In genomic region chr17:44788139-44788538, GRCh38 we compare ENCODE assay signal across 21 cellular contexts. TPM values are rescaled to one million over a fixed set of nuclear protein-coding genes. Genes with fewer than 3 reads are reported as not detected.
"Had no signal": no experiment of that assay in that cellular context is flagged by ENCODE, and none has a peak within 500 bp of the region (broad histone marks: within the 10 kb centered on the region; RNA-seq: fewer than 3 reads in every experiment).

No MANE protein-coding gene starts in this region.

- DNase-seq: activated CD4-positive, alpha-beta memory T cell treated with anti-CD3 and anti-CD28 coated beads for 36 hours; activated naive CD4-positive, alpha-beta T cell treated with Interleukin-2 at 50 U/mL for 16 hours; cortex of kidney; effector CD8-positive, alpha-beta T cell; erythroblast; hypothalamus; left cardiac atrium; naive thymus-derived CD8-positive, alpha-beta T cell; right lobe of liver; stimulated activated CD4-positive, alpha-beta T cell treated with anti-CD3 and anti-CD28 coated beads, Interleukin-12 subunit alpha, Interleukin-12 subunit beta, amount 100 ng/mL, for 4 hours; stimulated activated naive CD4-positive, alpha-beta T cell; SW 1271; T-helper 9 cell had no signal

- H3K36me3 Mint-ChIP-seq: activated CD4-positive, alpha-beta memory T cell treated with anti-CD3 and anti-CD28 coated beads for 36 hours; naive thymus-derived CD8-positive, alpha-beta T cell; type B pancreatic cell had no signal

- H3K9me3 Mint-ChIP-seq: activated CD4-positive, alpha-beta memory T cell treated with anti-CD3 and anti-CD28 coated beads for 36 hours; naive thymus-derived CD8-positive, alpha-beta T cell; type B pancreatic cell had no signal

- ATAC-seq: mucosa of descending colon; naive thymus-derived CD8-positive, alpha-beta T cell; right lobe of liver had no signal

- H3K27ac Mint-ChIP-seq: activated CD4-positive, alpha-beta memory T cell treated with anti-CD3 and anti-CD28 coated beads for 36 hours; progenitor cell of endocrine pancreas; type B pancreatic cell had no signal

- H3K4me3 Mint-ChIP-seq: activated CD4-positive, alpha-beta memory T cell treated with anti-CD3 and anti-CD28 coated beads for 36 hours; naive thymus-derived CD8-positive, alpha-beta T cell; type B pancreatic cell had no signal

- H3K27me3 Mint-ChIP-seq: activated CD4-positive, alpha-beta memory T cell treated with anti-CD3 and anti-CD28 coated beads for 36 hours; naive thymus-derived CD8-positive, alpha-beta T cell had no signal

- H3K27ac ChIP-seq: right lobe of liver, VCaP had no signal

- H3K4me1 Mint-ChIP-seq: naive thymus-derived CD8-positive, alpha-beta T cell had no signal

RNA-seq across cellular contexts. Expression of gene GJC1, which starts 41.9 kb away (rescaled TPM):
- total RNA-seq: naive thymus-derived CD8-positive, alpha-beta T cell had no signal
- polyA plus RNA-seq: naive thymus-derived CD8-positive, alpha-beta T cell had no signal

RNA-seq across cellular contexts. Expression of gene HIGD1B, which starts 59.5 kb away (rescaled TPM):
- total RNA-seq: activated CD4-positive, alpha-beta memory T cell treated with anti-CD3 and anti-CD28 coated beads for 36 hours; astrocyte; cardiac muscle cell; glomerular endothelial cell; lung microvascular endothelial cell; naive thymus-derived CD8-positive, alpha-beta T cell; progenitor cell of endocrine pancreas; right lobe of liver had no signal
